Comparison of ENCODE assay signal across 20 cellular contexts in genomic region chr1:209584186-209584776, GRCh38. TPM values are rescaled to one million over a fixed set of nuclear protein-coding genes. Genes with fewer than 3 reads are reported as not detected.
DNase-seq lines count a peak whose midpoint lies in the region; ATAC-seq and TF ChIP-seq lines count a peak whose summit lies in the region.
"Had no signal": no experiment of that assay in that cellular context is flagged by ENCODE, and none has a peak within 500 bp of the region (broad histone marks: within the 10 kb centered on the region; RNA-seq: fewer than 3 reads in every experiment).

No MANE protein-coding gene starts in this region.

- 70 to 77% methylated on average over 10 to 13 of the region's 14 CpGs for WGBS in mesodermal cell (ENCODE audit: insufficient coverage in 2 of 2), 2 experiments

- H3K4me3 ChIP-seq in A673 (ENCODE audit: low read depth, low read length, poor library complexity, severe bottlenecking) (peak overlapping the region; percentile 64), HUES48 (ENCODE audit: low read depth, low read length) (peak overlapping the region; percentile 58), mesodermal cell (ENCODE audit: extremely low read depth, insufficient read depth, low read length, poor library complexity, severe bottlenecking) (peak overlapping the region; percentile 29)
- H3K4me3 ChIP-seq: breast epithelium, SJSA1 had no signal

- H3K4me1 ChIP-seq in A673 (ENCODE audit: insufficient read depth, low read length, poor library complexity, severe bottlenecking) (peaks cover 32% of the 10 kb centered on the region), HUES48 (ENCODE audit: control insufficient read depth, insufficient read depth, low read length) (peaks cover 18% of the 10 kb centered on the region; the same call in 1 of the 2 replicates), mesodermal cell (ENCODE audit: control insufficient read depth, insufficient read depth, low read length, poor library complexity, severe bottlenecking) (peaks cover 16% of the 10 kb centered on the region)

- intact Hi-C loops in A673 (cut with micrococcal nuclease; ENCODE audit: unreplicated experiment) (no loop called here), Right ventricle myocardium superior (cut with DNase I) (no loop called here)

- DNase-seq in A673 (ENCODE audit: low spot score): peak; percentile 33
- peak; percentile 53 for DNase-seq in ecto neural progenitor cell (ENCODE audit: low spot score)
- DNase-seq in GM10248 (ENCODE audit: extremely low spot score): no peak
- DNase-seq in Right ventricle myocardium superior: no peak
- no peak for DNase-seq in stimulated activated CD4-positive, alpha-beta T cell treated with anti-CD3 and anti-CD28 coated beads, Interleukin-4, amount 100 ng/mL, for 24 hours
- DNase-seq: activated CD4-positive, alpha-beta T cell treated with anti-CD3 and anti-CD28 coated beads for 48 hours; activated naive CD4-positive, alpha-beta T cell treated with anti-CD3 and anti-CD28 coated beads, Interleukin-2, amount 10 ng/mL, durations not matched to agents 7 days and 5 days; immature natural killer cell; mammary epithelial cell; NCI-H446 treated with DMSO at 0.1 percent for 48 hours; stimulated activated CD4-positive, alpha-beta T cell treated with anti-CD3 and anti-CD28 coated beads, Interleukin-4, amount 100 ng/mL, for 1 hour; T-helper 9 cell had no signal

- POLR2A ChIA-PET in A673 (lab: Charles Lee; ENCODE audit: low non-redundant PET) (no interaction called here), GM10248 (lab: Yijun Ruan, JAX) (no interaction called here)

- H3K9me3 ChIP-seq in A673 (ENCODE audit: low read depth, low read length, poor library complexity, severe bottlenecking) (no peaks in the 10 kb centered on the region), HUES48 (ENCODE audit: control insufficient read depth, insufficient read depth, low read length) (no peaks in the 10 kb centered on the region), mesodermal cell (ENCODE audit: control insufficient read depth, low read length) (no peaks in the 10 kb centered on the region)
- H3K9me3 ChIP-seq: breast epithelium, gastroesophageal sphincter, neutrophil, SJSA1 had no signal

- TF ChIP-seq CTCF in A673 (conservative IDR thresholded peaks at IDR 0.05; ENCODE audit: low read depth, low read length): no peak
- TF ChIP-seq CTCF in GM10248 (IDR thresholded peaks at IDR 0.05; ENCODE audit: control extremely low read depth, extremely low read depth, low read depth, missing control alignments): no peak

- H3K27me3 ChIP-seq in A673 (replicated peaks; ENCODE audit: insufficient read depth, low read depth, low read length, poor library complexity) (no peaks in the 10 kb centered on the region), HUES48 (ENCODE audit: control insufficient read depth, insufficient read depth, low read length) (peaks cover 31% of the 10 kb centered on the region)

- CTCF ChIA-PET in A673 (lab: Charles Lee): interaction anchor here (1.3 to 1.4 kb wide), 3 partner anchors 13 to 43 kb away, joined by 3 to 5 read pairs (median 4); no protein-coding TSS in a partner anchor
- CTCF ChIA-PET in GM10248 (lab: Yijun Ruan, JAX): interaction anchor here (1.1 to 17.0 kb wide), 9 partner anchors 8 to 164 kb away, joined by 3 to 144 read pairs (median 5); no protein-coding TSS in a partner anchor

- BruUV-seq in A673 (replicated peaks; lab: Mats Ljungman, UMichigan): no TSS peak

- no peak overlapping the region for H3K9ac ChIP-seq in HUES48 (ENCODE audit: low read depth, low read length)

- no peaks in the 10 kb centered on the region for H3K36me3 ChIP-seq in A673 (ENCODE audit: insufficient read depth, low read length, poor library complexity, severe bottlenecking)
- no peaks in the 10 kb centered on the region for H3K36me3 ChIP-seq in HUES48 (ENCODE audit: control insufficient read depth, insufficient read depth, low read length)
- no peaks in the 10 kb centered on the region for H3K36me3 ChIP-seq in mesodermal cell (ENCODE audit: control insufficient read depth, insufficient read depth, low read length)
- H3K36me3 ChIP-seq: breast epithelium, gastroesophageal sphincter, neutrophil, SJSA1 had no signal

- ATAC-seq in GM18867 (IDR thresholded peaks at IDR 0.05; ENCODE audit: unreplicated experiment) (no peak), Right ventricle myocardium superior (ENCODE audit: poor library complexity) (no peak)
- ATAC-seq: gastroesophageal sphincter had no signal

- peak overlapping the region; percentile 27 for H3K27ac ChIP-seq in A673 (ENCODE audit: low read depth, low read length, poor library complexity, severe bottlenecking)
- H3K27ac ChIP-seq in HUES48 (ENCODE audit: low read depth, low read length): no peak overlapping the region
- H3K27ac ChIP-seq in mesodermal cell (ENCODE audit: low read depth, low read length, severe bottlenecking): no peak overlapping the region
- H3K27ac ChIP-seq: breast epithelium, gastroesophageal sphincter, neutrophil, SJSA1 had no signal

RNA-seq across cellular contexts. Expression of gene CAMK1G, which starts 0.8 kb away (rescaled TPM):
- total RNA-seq in A673 (2021): 18.6 and 21.2 TPM in 2 replicates
- polyA plus RNA-seq in mesodermal cell (2013, experiment 1 of 2): 7.3 TPM
- polyA plus RNA-seq in mesodermal cell (2013, experiment 2 of 2): 5.6 TPM
- not detected for total RNA-seq in Right ventricle myocardium superior
- total RNA-seq: LHCN-M2, mammary epithelial cell had no signal
- polyA plus RNA-seq: immature natural killer cell, mammary epithelial cell had no signal

Comparison
In these comparisons a context has a peak if more than half of its experiments do, and no peak if none do; other contexts are left out.
1. DNase-seq: peak in A673 (single experiment) and ecto neural progenitor cell (single experiment); none in GM10248 (single experiment), Right ventricle myocardium superior (single experiment) and stimulated activated CD4-positive, alpha-beta T cell treated with anti-CD3 and anti-CD28 coated beads, Interleukin-4, amount 100 ng/mL, for 24 hours (single experiment).
2. RNA of gene CAMK1G, which starts 0.8 kb away (total RNA-seq): 18.6 to 21.2 TPM in A673; not detected in Right ventricle myocardium superior (single experiment); every median in the first group is over 10 times any median in the second.
3. Peak in every context shown above with its lines, with median percentiles within 50 percentile points of each other: H3K4me3 ChIP-seq.